ENCODE assay signal across 20 cellular contexts in the genomic region with DNA sequence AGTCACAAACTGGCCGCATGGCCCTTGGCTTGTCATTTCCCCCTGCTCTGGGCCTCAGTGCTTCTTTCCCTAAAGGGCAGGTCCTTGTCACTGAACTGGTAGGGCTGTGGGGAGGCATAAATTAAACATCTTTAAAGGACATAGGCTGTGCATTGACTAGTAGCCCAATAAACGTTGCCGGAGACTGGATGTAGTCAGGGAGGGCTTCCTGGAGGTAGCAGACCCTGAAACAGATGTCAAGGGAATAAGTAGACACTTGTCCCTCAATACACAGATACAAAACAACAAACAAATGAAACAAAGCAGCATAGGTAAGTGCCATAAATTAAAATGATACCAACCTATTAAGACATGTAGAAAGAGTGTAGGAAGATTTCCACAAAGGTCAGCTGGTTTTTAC.
"Had no signal": no experiment of that assay in that cellular context is flagged by ENCODE, and none has a peak within 500 bp of the region (broad histone marks: within the 10 kb centered on the region; RNA-seq: fewer than 3 reads in every experiment).

No MANE protein-coding gene starts in this region.

- H3K27ac ChIP-seq: HL-60, RWPE1, SJCRH30 had no signal

- H3K36me3 Mint-ChIP-seq: IgD-negative memory B cell had no signal

- H3K27ac Mint-ChIP-seq: IgD-negative memory B cell had no signal

- H3K9me3 ChIP-seq: MG63, SJCRH30 had no signal

- H3K4me3 Mint-ChIP-seq: IgD-negative memory B cell had no signal

- H3K27me3 ChIP-seq: MG63 had no signal

- H3K4me3 ChIP-seq: MG63, SJCRH30 had no signal

- H3K36me3 ChIP-seq: MG63, SJCRH30 had no signal

- DNase-seq: Karpas-422; KBM-7; MG63; NCI-H1092; NCI-H1105 treated with DMSO at 0.1 percent for 48 hours; NCI-H1436; NCI-H187; NCI-H2081 treated with DMSO at 0.1 percent for 48 hours; NCI-H2171; NCI-H510A treated with DMSO at 0.1 percent for 48 hours; NCI-H526; NCI-H82; NK-92 treated with Interleukin-12 subunit alpha and Interleukin-12 subunit beta, amount 100 ng/mL, for 24 hours; PC-3; SHP77 treated with DMSO at 0.1 percent for 48 hours; SJCRH30; T-helper 1 cell had no signal
